Comparison of ENCODE assay signal across 3 cellular contexts in the genomic region with DNA sequence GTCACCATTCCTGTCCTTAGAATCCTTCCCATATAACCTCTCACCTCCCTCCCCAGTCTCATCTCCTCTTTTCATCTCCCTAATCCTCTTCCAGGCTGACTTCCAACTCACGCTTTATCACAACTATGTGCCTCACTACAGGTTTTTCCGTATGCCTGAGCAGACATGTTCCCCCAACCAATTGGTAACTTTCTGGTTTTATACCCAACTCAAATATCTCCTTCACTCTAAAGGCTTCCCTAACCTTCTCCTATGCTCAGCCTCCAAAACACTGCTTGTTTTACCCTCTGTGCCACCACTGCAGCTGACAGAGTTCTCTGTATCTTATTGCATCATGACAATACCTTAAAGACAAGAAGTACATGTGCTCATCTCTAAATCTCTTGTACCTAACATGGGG.
TF ChIP-seq lines count a peak whose summit lies in the region.

No MANE protein-coding gene starts in this region.

TF ChIP-seq in HepG2, 621 proteins besides CTCF, POLR2A, EP300 and RAD21:
- TF ChIP-seq ZFP1 (CRISPR knock-in tag; IDR thresholded peaks at IDR 0.05): peak; percentile 93; the same call in 1 of the 2 replicates
- TF ChIP-seq ELF1 (CRISPR knock-in tag; IDR thresholded peaks at IDR 0.05): no peak

TF ChIP-seq in HEK293, 187 proteins besides CTCF, POLR2A, EP300 and RAD21:
- TF ChIP-seq SETDB1 (IDR thresholded peaks at IDR 0.05; ENCODE audit: insufficient read length, low read length) (peak; percentile 40), ZNF555 (tag by site-specific recombination; conservative IDR thresholded peaks at IDR 0.05) (no peak)

TF ChIP-seq in K562, 482 proteins besides CTCF, POLR2A, EP300 and RAD21:
- no peak for TF ChIP-seq TAF7 (tag; IDR thresholded peaks at IDR 0.05)
- peak; percentile 87 for TF ChIP-seq ZFP1 (CRISPR knock-in tag; IDR thresholded peaks at IDR 0.05)
